ENCODE assay signal across 1 cellular context in the genomic region with DNA sequence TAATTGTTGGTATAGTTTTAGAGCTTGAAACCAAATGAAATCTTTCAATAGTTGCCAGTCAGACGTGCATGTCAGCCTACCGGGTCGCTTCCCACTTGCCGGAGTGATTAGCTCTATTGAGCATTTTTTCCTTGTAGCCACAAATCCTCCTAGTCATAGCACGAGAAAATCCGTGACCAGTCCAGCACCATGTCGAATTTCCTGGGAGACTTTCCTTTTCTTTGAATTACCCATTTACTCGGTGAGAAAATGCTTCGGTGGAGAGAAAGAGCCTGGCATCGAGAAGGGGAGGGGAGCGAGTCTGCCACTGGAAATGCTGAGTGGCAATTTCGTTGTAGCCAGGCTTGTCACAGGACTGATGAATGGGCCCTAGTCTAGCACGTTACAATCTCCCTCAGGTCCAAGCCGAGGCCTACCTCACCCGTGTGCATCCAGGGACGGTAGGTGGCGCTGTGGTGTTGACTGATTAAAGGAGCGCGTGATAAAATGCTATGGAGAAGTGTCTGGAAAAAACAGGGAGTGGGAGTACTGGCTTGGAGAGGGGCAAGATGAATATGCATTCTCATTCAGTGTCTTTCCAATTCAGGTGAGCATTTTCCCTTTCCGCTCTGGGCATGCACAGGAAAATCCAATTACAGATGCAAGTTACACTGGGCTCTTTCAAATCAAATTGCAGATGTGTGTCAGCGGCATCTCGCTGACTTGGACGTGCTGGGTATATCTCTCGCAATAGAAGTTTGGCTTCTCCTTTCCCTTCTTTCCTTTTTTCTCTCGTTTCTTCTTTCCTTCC.
TF ChIP-seq lines count a peak whose summit lies in the region.

No MANE protein-coding gene starts in this region.

TF ChIP-seq in K562, 482 proteins besides CTCF, POLR2A, EP300 and RAD21 (continued from another document):
- TF ChIP-seq, protein P1, sequence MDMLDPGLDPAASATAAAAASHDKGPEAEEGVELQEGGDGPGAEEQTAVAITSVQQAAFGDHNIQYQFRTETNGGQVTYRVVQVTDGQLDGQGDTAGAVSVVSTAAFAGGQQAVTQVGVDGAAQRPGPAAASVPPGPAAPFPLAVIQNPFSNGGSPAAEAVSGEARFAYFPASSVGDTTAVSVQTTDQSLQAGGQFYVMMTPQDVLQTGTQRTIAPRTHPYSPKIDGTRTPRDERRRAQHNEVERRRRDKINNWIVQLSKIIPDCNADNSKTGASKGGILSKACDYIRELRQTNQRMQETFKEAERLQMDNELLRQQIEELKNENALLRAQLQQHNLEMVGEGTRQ (CRISPR knock-in tag; IDR thresholded peaks at IDR 0.05): no peak
- TF ChIP-seq, protein P2, sequence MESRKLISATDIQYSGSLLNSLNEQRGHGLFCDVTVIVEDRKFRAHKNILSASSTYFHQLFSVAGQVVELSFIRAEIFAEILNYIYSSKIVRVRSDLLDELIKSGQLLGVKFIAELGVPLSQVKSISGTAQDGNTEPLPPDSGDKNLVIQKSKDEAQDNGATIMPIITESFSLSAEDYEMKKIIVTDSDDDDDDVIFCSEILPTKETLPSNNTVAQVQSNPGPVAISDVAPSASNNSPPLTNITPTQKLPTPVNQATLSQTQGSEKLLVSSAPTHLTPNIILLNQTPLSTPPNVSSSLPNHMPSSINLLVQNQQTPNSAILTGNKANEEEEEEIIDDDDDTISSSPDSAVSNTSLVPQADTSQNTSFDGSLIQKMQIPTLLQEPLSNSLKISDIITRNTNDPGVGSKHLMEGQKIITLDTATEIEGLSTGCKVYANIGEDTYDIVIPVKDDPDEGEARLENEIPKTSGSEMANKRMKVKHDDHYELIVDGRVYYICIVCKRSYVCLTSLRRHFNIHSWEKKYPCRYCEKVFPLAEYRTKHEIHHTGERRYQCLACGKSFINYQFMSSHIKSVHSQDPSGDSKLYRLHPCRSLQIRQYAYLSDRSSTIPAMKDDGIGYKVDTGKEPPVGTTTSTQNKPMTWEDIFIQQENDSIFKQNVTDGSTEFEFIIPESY (CRISPR knock-in tag; IDR thresholded peaks at IDR 0.05): 0 out of 2 replicates have a peak, but pooled peaks have one; percentile 20
- peak; percentile 99 for TF ChIP-seq BRD9 (IDR thresholded peaks at IDR 0.05; ENCODE audit: low read depth, partially characterized antibody)
